ENCODE assay signal across 1 cellular context in the genomic region with DNA sequence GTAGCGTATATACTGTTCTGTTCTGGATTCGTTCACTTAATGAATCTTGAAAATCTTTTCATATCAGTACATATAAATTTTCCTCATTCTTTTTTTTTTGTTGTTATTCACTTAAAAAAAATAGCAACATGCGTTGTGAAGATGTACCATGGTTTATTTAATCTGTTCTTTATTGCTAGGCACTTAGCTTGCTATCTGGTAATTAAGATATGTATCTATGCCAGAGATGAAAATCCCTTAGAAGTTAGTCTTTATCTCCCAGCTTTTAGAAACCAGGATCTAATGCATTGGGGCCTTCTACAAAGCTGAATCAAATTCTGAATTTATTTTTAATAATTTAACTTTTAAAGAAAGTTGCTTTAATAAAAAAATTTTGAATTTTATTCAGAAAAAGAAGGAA.
TF ChIP-seq lines count a peak whose summit lies in the region.

No MANE protein-coding gene starts in this region.

TF ChIP-seq in SK-N-SH treated with all-trans-retinoic acid at 6 μM for 48 hours, 23 proteins besides CTCF, POLR2A, EP300 and RAD21 (continued from another document):
- TF ChIP-seq, protein P1, sequence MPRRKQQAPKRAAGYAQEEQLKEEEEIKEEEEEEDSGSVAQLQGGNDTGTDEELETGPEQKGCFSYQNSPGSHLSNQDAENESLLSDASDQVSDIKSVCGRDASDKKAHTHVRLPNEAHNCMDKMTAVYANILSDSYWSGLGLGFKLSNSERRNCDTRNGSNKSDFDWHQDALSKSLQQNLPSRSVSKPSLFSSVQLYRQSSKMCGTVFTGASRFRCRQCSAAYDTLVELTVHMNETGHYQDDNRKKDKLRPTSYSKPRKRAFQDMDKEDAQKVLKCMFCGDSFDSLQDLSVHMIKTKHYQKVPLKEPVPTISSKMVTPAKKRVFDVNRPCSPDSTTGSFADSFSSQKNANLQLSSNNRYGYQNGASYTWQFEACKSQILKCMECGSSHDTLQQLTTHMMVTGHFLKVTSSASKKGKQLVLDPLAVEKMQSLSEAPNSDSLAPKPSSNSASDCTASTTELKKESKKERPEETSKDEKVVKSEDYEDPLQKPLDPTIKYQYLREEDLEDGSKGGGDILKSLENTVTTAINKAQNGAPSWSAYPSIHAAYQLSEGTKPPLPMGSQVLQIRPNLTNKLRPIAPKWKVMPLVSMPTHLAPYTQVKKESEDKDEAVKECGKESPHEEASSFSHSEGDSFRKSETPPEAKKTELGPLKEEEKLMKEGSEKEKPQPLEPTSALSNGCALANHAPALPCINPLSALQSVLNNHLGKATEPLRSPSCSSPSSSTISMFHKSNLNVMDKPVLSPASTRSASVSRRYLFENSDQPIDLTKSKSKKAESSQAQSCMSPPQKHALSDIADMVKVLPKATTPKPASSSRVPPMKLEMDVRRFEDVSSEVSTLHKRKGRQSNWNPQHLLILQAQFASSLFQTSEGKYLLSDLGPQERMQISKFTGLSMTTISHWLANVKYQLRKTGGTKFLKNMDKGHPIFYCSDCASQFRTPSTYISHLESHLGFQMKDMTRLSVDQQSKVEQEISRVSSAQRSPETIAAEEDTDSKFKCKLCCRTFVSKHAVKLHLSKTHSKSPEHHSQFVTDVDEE (CRISPR knock-in tag; IDR thresholded peaks at IDR 0.05): peak; percentile 41; the same call in 1 of the 2 replicates
- TF ChIP-seq BACH2 (CRISPR knock-in tag; IDR thresholded peaks at IDR 0.05; ENCODE audit: borderline replicate concordance) (no peak), ZNF70 (CRISPR knock-in tag; IDR thresholded peaks at IDR 0.05) (no peak), ZNF565 (CRISPR knock-in tag; conservative IDR thresholded peaks at IDR 0.05; ENCODE audit: low read depth) (no peak), PPARA (CRISPR knock-in tag; IDR thresholded peaks at IDR 0.05; ENCODE audit: borderline replicate concordance) (no peak)
